ENCODE assay signal across 13 cellular contexts in genomic region chr12:120104924-120105323, GRCh38.
"Had no signal": no experiment of that assay in that cellular context is flagged by ENCODE, and none has a peak within 500 bp of the region (broad histone marks: within the 10 kb centered on the region; RNA-seq: fewer than 3 reads in every experiment).

No MANE protein-coding gene starts in this region.

- H3K9me3 ChIP-seq: gastroesophageal sphincter, pancreas, tibial artery, vagina had no signal

- H3K4me3 ChIP-seq: cardiac muscle cell, gastroesophageal sphincter, pancreas, tibial artery, vagina had no signal

- H3K27me3 ChIP-seq: cardiac muscle cell, gastroesophageal sphincter, pancreas, tibial artery, vagina had no signal

- H3K27me3 Mint-ChIP-seq: activated T-helper 17 cell treated with anti-CD3 and anti-CD28 coated beads, Interleukin-2, amount 50 U/mL, for 72 hours; stimulated activated naive B cell treated with anti-CD40 and anti-IgM and Interleukin-4, amounts not matched to agents 10 μg/mL and 1 μg/mL and 100 μg/mL, for 72 hours had no signal

- DNase-seq: activated naive CD4-positive, alpha-beta T cell treated with Interleukin-2 at 50 U/mL for 16 hours; kidney; left ventricle myocardium superior; mesenchymal stem cell; pancreas; stimulated activated CD4-positive, alpha-beta T cell treated with anti-CD3 and anti-CD28 coated beads, Interleukin-15, amount 100 ng/mL, for 24 hours; stimulated activated CD4-positive, alpha-beta T cell treated with anti-CD3 and anti-CD28 coated beads, Interleukin-4, amount 100 ng/mL, for 1 hour; stimulated activated naive B cell treated with anti-CD40 and anti-IgM and Interleukin-4, amounts not matched to agents 10 μg/mL and 1 μg/mL and 100 μg/mL, for 72 hours; tibial artery had no signal

- H3K27ac ChIP-seq: cardiac muscle cell, gastroesophageal sphincter, pancreas, tibial artery, vagina had no signal

- H3K9me3 Mint-ChIP-seq: activated T-helper 17 cell treated with anti-CD3 and anti-CD28 coated beads, Interleukin-2, amount 50 U/mL, for 72 hours; stimulated activated naive B cell treated with anti-CD40 and anti-IgM and Interleukin-4, amounts not matched to agents 10 μg/mL and 1 μg/mL and 100 μg/mL, for 72 hours had no signal

- H3K36me3 ChIP-seq: cardiac muscle cell had no signal

- H3K27ac Mint-ChIP-seq: activated T-helper 17 cell treated with anti-CD3 and anti-CD28 coated beads, Interleukin-2, amount 50 U/mL, for 72 hours had no signal

- H3K4me3 Mint-ChIP-seq: activated T-helper 17 cell treated with anti-CD3 and anti-CD28 coated beads, Interleukin-2, amount 50 U/mL, for 72 hours; stimulated activated naive B cell treated with anti-CD40 and anti-IgM and Interleukin-4, amounts not matched to agents 10 μg/mL and 1 μg/mL and 100 μg/mL, for 72 hours had no signal
